3 cellular contexts compared by ENCODE assay signal in genomic region chr6:14267885-14268660, GRCh38.
TF ChIP-seq lines count a peak whose summit lies in the region.

No MANE protein-coding gene starts in this region.

TF ChIP-seq in IMR-90, 13 proteins besides CTCF, POLR2A, EP300 and RAD21:
- TF ChIP-seq CHD1 (IDR thresholded peaks at IDR 0.05; ENCODE audit: low read depth, low read length) (no peak), CEBPB (IDR thresholded peaks at IDR 0.05; ENCODE audit: low read depth, low read length) (peak; percentile 75)

TF ChIP-seq in WTC11, 78 proteins besides CTCF, POLR2A, EP300 and RAD21:
- TF ChIP-seq ZNF121 (CRISPR knock-in tag; IDR thresholded peaks at IDR 0.05), result peak; percentile 39; the same call in 1 of the 2 replicates
- TF ChIP-seq, protein P1, sequence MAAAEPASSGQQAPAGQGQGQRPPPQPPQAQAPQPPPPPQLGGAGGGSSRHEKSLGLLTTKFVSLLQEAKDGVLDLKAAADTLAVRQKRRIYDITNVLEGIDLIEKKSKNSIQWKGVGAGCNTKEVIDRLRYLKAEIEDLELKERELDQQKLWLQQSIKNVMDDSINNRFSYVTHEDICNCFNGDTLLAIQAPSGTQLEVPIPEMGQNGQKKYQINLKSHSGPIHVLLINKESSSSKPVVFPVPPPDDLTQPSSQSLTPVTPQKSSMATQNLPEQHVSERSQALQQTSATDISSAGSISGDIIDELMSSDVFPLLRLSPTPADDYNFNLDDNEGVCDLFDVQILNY (CRISPR knock-in tag; IDR thresholded peaks at IDR 0.05), result no peak

TF ChIP-seq in H1, 55 proteins besides CTCF, POLR2A, EP300 and RAD21:
- TF ChIP-seq TAF1 (IDR thresholded peaks at IDR 0.05; ENCODE audit: low read depth, low read length), result no peak
- no peak for TF ChIP-seq POLR2AphosphoS5 (IDR thresholded peaks at IDR 0.05; ENCODE audit: low read depth, low read length)
- no peak for TF ChIP-seq EGR1 (IDR thresholded peaks at IDR 0.05; ENCODE audit: borderline replicate concordance, low read depth, low read length)
- no peak for TF ChIP-seq SIN3A (conservative IDR thresholded peaks at IDR 0.05 in 1 of 2, IDR thresholded peaks at IDR 0.05 in 1 of 2; ENCODE audit: low read depth in 1 of 2, low read length in 2 of 2)
- no peak for TF ChIP-seq TBP (IDR thresholded peaks at IDR 0.05; ENCODE audit: low read depth, low read length)
- TF ChIP-seq MAFK (IDR thresholded peaks at IDR 0.05; ENCODE audit: low read depth, low read length), result no peak
- TF ChIP-seq JUND (IDR thresholded peaks at IDR 0.05; ENCODE audit: low read length), result no peak
- no peak for TF ChIP-seq CHD1 (IDR thresholded peaks at IDR 0.05; ENCODE audit: low read depth, low read length)
- no peak for TF ChIP-seq RNF2 (IDR thresholded peaks at IDR 0.05; ENCODE audit: borderline replicate concordance, low read depth, low read length, missing control alignments, poor library complexity, severe bottlenecking)
- no peak for TF ChIP-seq RFX5 (IDR thresholded peaks at IDR 0.05; ENCODE audit: borderline replicate concordance, low read depth, low read length)
- no peak for TF ChIP-seq FOSL1 (IDR thresholded peaks at IDR 0.05; ENCODE audit: insufficient read depth, low read depth, low read length)
- TF ChIP-seq CHD7 (IDR thresholded peaks at IDR 0.05; ENCODE audit: insufficient replicate concordance, low read length), result no peak
- no peak for TF ChIP-seq NANOG (IDR thresholded peaks at IDR 0.05; ENCODE audit: insufficient read depth, low read depth, low read length, poor library complexity, severe bottlenecking)
- TF ChIP-seq BACH1 (IDR thresholded peaks at IDR 0.05; ENCODE audit: low read length), result no peak
- no peak for TF ChIP-seq TCF12 (IDR thresholded peaks at IDR 0.05; ENCODE audit: low read depth, low read length)
- TF ChIP-seq, protein P2, sequence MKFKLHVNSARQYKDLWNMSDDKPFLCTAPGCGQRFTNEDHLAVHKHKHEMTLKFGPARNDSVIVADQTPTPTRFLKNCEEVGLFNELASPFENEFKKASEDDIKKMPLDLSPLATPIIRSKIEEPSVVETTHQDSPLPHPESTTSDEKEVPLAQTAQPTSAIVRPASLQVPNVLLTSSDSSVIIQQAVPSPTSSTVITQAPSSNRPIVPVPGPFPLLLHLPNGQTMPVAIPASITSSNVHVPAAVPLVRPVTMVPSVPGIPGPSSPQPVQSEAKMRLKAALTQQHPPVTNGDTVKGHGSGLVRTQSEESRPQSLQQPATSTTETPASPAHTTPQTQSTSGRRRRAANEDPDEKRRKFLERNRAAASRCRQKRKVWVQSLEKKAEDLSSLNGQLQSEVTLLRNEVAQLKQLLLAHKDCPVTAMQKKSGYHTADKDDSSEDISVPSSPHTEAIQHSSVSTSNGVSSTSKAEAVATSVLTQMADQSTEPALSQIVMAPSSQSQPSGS (IDR thresholded peaks at IDR 0.05; ENCODE audit: low read length), result no peak
- TF ChIP-seq EZH2 (IDR thresholded peaks at IDR 0.05; ENCODE audit: low read depth, low read length, severe bottlenecking), result no peak
- TF ChIP-seq, protein P3, sequence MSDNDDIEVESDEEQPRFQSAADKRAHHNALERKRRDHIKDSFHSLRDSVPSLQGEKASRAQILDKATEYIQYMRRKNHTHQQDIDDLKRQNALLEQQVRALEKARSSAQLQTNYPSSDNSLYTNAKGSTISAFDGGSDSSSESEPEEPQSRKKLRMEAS (IDR thresholded peaks at IDR 0.05), result no peak
- TF ChIP-seq PHF8 (conservative IDR thresholded peaks at IDR 0.05; ENCODE audit: low read depth, low read length), result no peak
- no peak for TF ChIP-seq SIX5 (IDR thresholded peaks at IDR 0.05; ENCODE audit: low read depth, low read length)
